In genomic region chr1:54402896-54403295, GRCh38 we compare ENCODE assay signal across 10 cellular contexts. TPM values are rescaled to one million over a fixed set of nuclear protein-coding genes. Genes with fewer than 3 reads are reported as not detected.
DNase-seq lines count a peak whose midpoint lies in the region; ATAC-seq and TF ChIP-seq lines count a peak whose summit lies in the region.
"Had no signal": no experiment of that assay in that cellular context is flagged by ENCODE, and none has a peak within 500 bp of the region (broad histone marks: within the 10 kb centered on the region; RNA-seq: fewer than 3 reads in every experiment).

No MANE protein-coding gene starts in this region.

- H3K9ac ChIP-seq in iPS-18a (ENCODE audit: low read length) (no peak overlapping the region), skeletal muscle tissue (ENCODE audit: low read depth in 1 of 3, low read length in 3 of 3) (peak overlapping the region in 2 of 3 donors; percentile 20 to 35), MM.1S (ENCODE audit: low read length) (no peak overlapping the region)

- POLR2A ChIA-PET in T-cell (lab: Charles Lee): no interaction called here

- H3K9me2 ChIP-seq in MM.1S (replicated peaks; ENCODE audit: insufficient read depth, low read length): no peaks in the 10 kb centered on the region

- no peak overlapping the region for H3K27ac Mint-ChIP-seq in T-helper 1 cell treated with Interleukin-12 subunit alpha and Interleukin-12 subunit beta and Interleukin-4 antibody, amounts not matched to agents 30 μg/mL and 1 μg/mL, for 36 hours
- H3K27ac Mint-ChIP-seq in T-cell: peak overlapping the region; percentile 55 to 85

- H3K27ac ChIP-seq in iPS-18a (ENCODE audit: low read length) (no peak overlapping the region), skeletal muscle tissue (ENCODE audit: low read depth, low read length) (peak overlapping the region; percentile 56), MM.1S (ENCODE audit: low read length) (no peak overlapping the region)

- peaks cover 69% of the 10 kb centered on the region for H3K4me1 Mint-ChIP-seq in T-helper 1 cell treated with Interleukin-12 subunit alpha and Interleukin-12 subunit beta and Interleukin-4 antibody, amounts not matched to agents 30 μg/mL and 1 μg/mL, for 36 hours (ENCODE audit: low read depth)
- H3K4me1 Mint-ChIP-seq in T-cell: peaks cover 66 to 71% (median 71%) of the 10 kb centered on the region in 3 donors

- no peak for TF ChIP-seq CTCF in MM.1S (IDR thresholded peaks at IDR 0.05; ENCODE audit: low read length)

- H3K4me2 ChIP-seq in MM.1S (ENCODE audit: low read depth, low read length): no peak overlapping the region

- no peaks in the 10 kb centered on the region for H3K27me3 Mint-ChIP-seq in T-helper 1 cell treated with Interleukin-12 subunit alpha and Interleukin-12 subunit beta and Interleukin-4 antibody, amounts not matched to agents 30 μg/mL and 1 μg/mL, for 36 hours (ENCODE audit: low read depth)
- H3K27me3 Mint-ChIP-seq in T-cell: no peaks in the 10 kb centered on the region

- CTCF ChIA-PET in T-cell (lab: Charles Lee): interaction anchor here in 1 of 2 donors (0.5 kb wide), 1 partner anchor 86 kb away, joined by 4 read pairs; no protein-coding TSS in a partner anchor

- H3K9me3 ChIP-seq in iPS-18a (ENCODE audit: control insufficient read depth, low read depth, low read length) (no peaks in the 10 kb centered on the region), skeletal muscle tissue (ENCODE audit: control insufficient read depth in 3 of 3, low read length in 3 of 3) (no peaks in the 10 kb centered on the region), MM.1S (replicated peaks; ENCODE audit: insufficient read depth, low read length) (no peaks in the 10 kb centered on the region)

- peaks cover 52% of the 10 kb centered on the region for H3K79me2 ChIP-seq in MM.1S (ENCODE audit: low read length)

- peak overlapping the region; percentile 73 for H3K4me3 Mint-ChIP-seq in T-helper 1 cell treated with Interleukin-12 subunit alpha and Interleukin-12 subunit beta and Interleukin-4 antibody, amounts not matched to agents 30 μg/mL and 1 μg/mL, for 36 hours
- H3K4me3 Mint-ChIP-seq in T-cell: peak overlapping the region in 2 of 3 donors; percentile 44 to 87

- no peaks in the 10 kb centered on the region for H3K27me3 ChIP-seq in iPS-18a (ENCODE audit: control insufficient read depth, insufficient read depth, low read length)
- H3K27me3 ChIP-seq in skeletal muscle tissue (ENCODE audit: control insufficient read depth in 3 of 3, insufficient read depth in 3 of 3, low read length in 3 of 3): no peaks in the 10 kb centered on the region
- H3K27me3 ChIP-seq in MM.1S (replicated peaks; ENCODE audit: insufficient read depth, low read length): no peaks in the 10 kb centered on the region

- peaks cover 9% of the 10 kb centered on the region for H3F3A ChIP-seq in MM.1S (ENCODE audit: insufficient read depth, low read length)

- no peak for ATAC-seq in T-cell (replicated peaks in 1 of 4)
- ATAC-seq: sciatic nerve had no signal

- H3K4me1 ChIP-seq in iPS-18a (ENCODE audit: control insufficient read depth, low read depth, low read length) (peaks cover 22% of the 10 kb centered on the region), skeletal muscle tissue (ENCODE audit: control insufficient read depth in 3 of 3, insufficient read depth in 3 of 3, low read length in 3 of 3) (peaks cover 49 to 67% (median 58%) of the 10 kb centered on the region in 3 donors), MM.1S (ENCODE audit: low read length) (peaks cover 3% of the 10 kb centered on the region)

- no peaks in the 10 kb centered on the region for H4K20me1 ChIP-seq in MM.1S (ENCODE audit: insufficient read depth, low read length)

- no peak overlapping the region for H2AFZ ChIP-seq in MM.1S (ENCODE audit: low read length)

- H3K36me3 ChIP-seq in iPS-18a (ENCODE audit: control insufficient read depth, low read depth, low read length) (peaks cover 57% of the 10 kb centered on the region), skeletal muscle tissue (ENCODE audit: control insufficient read depth in 3 of 3, insufficient read depth in 3 of 3, low read length in 3 of 3) (peaks cover 24 to 37% (median 29%) of the 10 kb centered on the region in 3 donors), MM.1S (replicated peaks; ENCODE audit: insufficient read depth, low read length) (peaks cover 15% of the 10 kb centered on the region)

- H3K36me3 Mint-ChIP-seq in T-helper 1 cell treated with Interleukin-12 subunit alpha and Interleukin-12 subunit beta and Interleukin-4 antibody, amounts not matched to agents 30 μg/mL and 1 μg/mL, for 36 hours (ENCODE audit: low read depth): peaks cover 61% of the 10 kb centered on the region
- H3K36me3 Mint-ChIP-seq in T-cell: peaks cover 55% of the 10 kb centered on the region

- no peak for DNase-seq in T-helper 1 cell
- DNase-seq in T-cell: no peak
- no peak for DNase-seq in NCI-H1436 (lab: John Stamatoyannopoulos, UW)
- DNase-seq in middle frontal gyrus (ENCODE audit: extremely low spot score, low spot score): no peak
- DNase-seq in MM.1S: no peak
- DNase-seq: activated effector memory CD4-positive, alpha-beta T cell treated with Interleukin-2 at 50 U/mL for 16 hours had no signal

- no peaks in the 10 kb centered on the region for H3K9me3 Mint-ChIP-seq in T-helper 1 cell treated with Interleukin-12 subunit alpha and Interleukin-12 subunit beta and Interleukin-4 antibody, amounts not matched to agents 30 μg/mL and 1 μg/mL, for 36 hours
- no peaks in the 10 kb centered on the region for H3K9me3 Mint-ChIP-seq in T-cell

- H3K4me3 ChIP-seq in iPS-18a (ENCODE audit: low read length): peak overlapping the region; percentile 85
- H3K4me3 ChIP-seq in skeletal muscle tissue (ENCODE audit: low read length in 3 of 3): peak overlapping the region in 1 of 3 donors; percentile 81
- H3K4me3 ChIP-seq in MM.1S (ENCODE audit: low read length): no peak overlapping the region

RNA-seq across cellular contexts. Expression of gene SSBP3, which starts 3.3 kb away (rescaled TPM):
- 10 to 100 TPM; 51.5 to 84.5 (median 69.2) TPM for total RNA-seq in T-cell
- 27.1 TPM for total RNA-seq in skeletal muscle tissue

Comparison
In these comparisons a context has a peak if more than half of its experiments do, and no peak if none do; other contexts are left out.
1. H3K9ac ChIP-seq: peak in skeletal muscle tissue (2 of 3); none in iPS-18a (single experiment) and MM.1S (single experiment).